ENCODE assay signal across 24 cellular contexts in the genomic region with DNA sequence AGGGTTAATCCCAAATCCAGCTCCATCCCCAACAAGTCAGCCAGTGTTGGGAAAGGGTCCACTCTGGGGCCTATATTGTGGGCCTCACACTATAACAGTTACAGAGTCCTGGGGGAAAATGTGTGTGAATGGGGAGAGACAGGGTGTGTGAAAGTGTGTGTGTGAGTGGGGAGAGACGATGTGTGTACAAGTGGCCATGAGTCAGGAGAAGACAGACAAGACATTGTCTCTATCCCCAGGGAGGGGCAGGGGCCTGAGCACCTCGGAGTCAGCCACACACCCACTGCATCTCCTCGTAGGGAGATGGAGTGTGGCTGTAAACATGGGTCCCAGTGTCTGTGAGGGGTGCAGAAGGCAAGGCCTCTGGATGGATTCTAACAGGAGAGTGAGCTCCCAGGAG. TPM values are rescaled to one million over a fixed set of nuclear protein-coding genes. Genes with fewer than 3 reads are reported as not detected.
DNase-seq lines count a peak whose midpoint lies in the region; ATAC-seq and TF ChIP-seq lines count a peak whose summit lies in the region.
"Had no signal": no experiment of that assay in that cellular context is flagged by ENCODE, and none has a peak within 500 bp of the region (broad histone marks: within the 10 kb centered on the region; RNA-seq: fewer than 3 reads in every experiment).

No MANE protein-coding gene starts in this region.

- POLR2A ChIA-PET in MCF 10A (lab: Yijun Ruan, JAX): no interaction called here

- no peak overlapping the region for H3K27ac Mint-ChIP-seq in MCF 10A (ENCODE audit: low read depth, unreplicated experiment)
- H3K27ac Mint-ChIP-seq: CD4-positive, CD25-positive, alpha-beta regulatory T cell; HFFc6 had no signal

- no peaks in the 10 kb centered on the region for H3K9me3 ChIP-seq in mammary epithelial cell (replicated peaks; ENCODE audit: insufficient read depth, low read length)
- no peaks in the 10 kb centered on the region for H3K9me3 ChIP-seq in esophagus muscularis mucosa
- H3K9me3 ChIP-seq: BE2C, SJCRH30 had no signal

- peaks cover 5% of the 10 kb centered on the region for H3K36me3 Mint-ChIP-seq in MCF 10A (ENCODE audit: insufficient read depth, unreplicated experiment)
- H3K36me3 Mint-ChIP-seq: CD4-positive, CD25-positive, alpha-beta regulatory T cell had no signal

- no peak for TF ChIP-seq POLR2A in esophagus muscularis mucosa (IDR thresholded peaks at IDR 0.05; ENCODE audit: low read depth)

- DNase-seq in mammary epithelial cell (peak; percentile 45), MCF 10A (ENCODE audit: unreplicated experiment) (no peak), caudate nucleus (lab: John Stamatoyannopoulos, UW) (peak in 3 of 61 donors; percentile 8 to 22 (median 16)), islet precursor cell (peak; percentile 65), dorsolateral prefrontal cortex (no peak), esophagus muscularis mucosa (ENCODE audit: extremely low spot score) (no peak), DMS153 treated with DMSO at 0.1 percent for 48 hours (lab: John Stamatoyannopoulos, UW; ENCODE audit: unreplicated experiment) (no peak)
- DNase-seq: 8988T; BE2C; CD4-positive, CD25-positive, alpha-beta regulatory T cell; DMS153; EL; HFFc6; NCI-H1417; NCI-H187; NCI-H2227 treated with DMSO at 0.1 percent for 48 hours; NCI-H510A treated with DMSO at 0.1 percent for 48 hours; SJCRH30 had no signal

- no peaks in the 10 kb centered on the region for H3K79me2 ChIP-seq in mammary epithelial cell (ENCODE audit: insufficient read depth, low read length)

- dilution Hi-C loops in mammary epithelial cell (cut with HindIII; ENCODE audit: low sequenced_read_pairs): no loop called here

- H3K27me3 ChIP-seq in mammary epithelial cell (ENCODE audit: insufficient read depth, low read length) (peaks cover 43% of the 10 kb centered on the region), dorsolateral prefrontal cortex (peaks cover 0 to 29% (median 0%) of the 10 kb centered on the region in 45 donors), esophagus muscularis mucosa (peaks cover 0 to 90% (median 28%) of the 10 kb centered on the region in 4 donors)

- BruUV-seq in mammary epithelial cell (replicated peaks; lab: Mats Ljungman, UMichigan) (no TSS peak), MCF 10A (replicated peaks; lab: Mats Ljungman, UMichigan) (no TSS peak)

- H3K4me2 ChIP-seq in mammary epithelial cell (ENCODE audit: insufficient read depth, low read depth, low read length): no peak overlapping the region
- H3K4me2 ChIP-seq: KMS-11 had no signal

- H4K20me1 ChIP-seq in mammary epithelial cell (ENCODE audit: insufficient read depth, low read length): peaks cover 3% of the 10 kb centered on the region

- WGBS in mammary epithelial cell (ENCODE audit: low coverage, missing lambda C conversion rate): 13% methylated on average over 3 of the region's 3 CpGs
- WGBS in esophagus muscularis mucosa: 61% methylated on average over 3 of the region's 3 CpGs

- no peak for TF ChIP-seq EP300 in esophagus muscularis mucosa (IDR thresholded peaks at IDR 0.05)

- no peaks in the 10 kb centered on the region for H3K9me3 Mint-ChIP-seq in MCF 10A (ENCODE audit: unreplicated experiment)
- H3K9me3 Mint-ChIP-seq: HFFc6 had no signal

- no peak for ATAC-seq in GM21381 (IDR thresholded peaks at IDR 0.05; ENCODE audit: unreplicated experiment)

- no peak overlapping the region for H3K27ac ChIP-seq in mammary epithelial cell (ENCODE audit: insufficient read depth, low read depth, low read length)
- H3K27ac ChIP-seq in caudate nucleus (ENCODE audit: low read depth, low read length): peak overlapping the region; percentile 52
- peak overlapping the region in 22 of 59 donors; percentile 7 to 71 (median 40) for H3K27ac ChIP-seq in dorsolateral prefrontal cortex
- no peak overlapping the region for H3K27ac ChIP-seq in esophagus muscularis mucosa (replicated peaks in 1 of 4)
- H3K27ac ChIP-seq: HL-60, KMS-11, SJCRH30 had no signal

- in situ Hi-C loops in mammary epithelial cell (cut with MboI; ENCODE audit: low sequenced_read_pairs in 2 of 2): no loop called here

- H3K4me3 Mint-ChIP-seq in MCF 10A (ENCODE audit: unreplicated experiment): no peak overlapping the region
- H3K4me3 Mint-ChIP-seq: HFFc6 had no signal

- intact Hi-C loops in mammary epithelial cell (cut with micrococcal nuclease): no loop called here
- intact Hi-C loops in MCF 10A (cut with micrococcal nuclease): no loop called here
- intact Hi-C loops in dorsolateral prefrontal cortex (cut with DNase I): loop anchor here in 1 of 2 donors (5.0 kb wide), 1 partner anchor 110 kb away; no protein-coding TSS in a partner anchor
- intact Hi-C loops in esophagus muscularis mucosa (cut with DNase I): no loop called here

- no peak overlapping the region for H3K4me3 ChIP-seq in mammary epithelial cell (replicated peaks in 1 of 3; ENCODE audit: insufficient read depth in 1 of 3, low read depth in 2 of 3, low read length in 3 of 3)
- no peak overlapping the region for H3K4me3 ChIP-seq in dorsolateral prefrontal cortex
- no peak overlapping the region for H3K4me3 ChIP-seq in esophagus muscularis mucosa
- H3K4me3 ChIP-seq: SJCRH30 had no signal

- H3K9ac ChIP-seq in mammary epithelial cell (ENCODE audit: insufficient read depth, low read length): no peak overlapping the region
- H3K9ac ChIP-seq: KMS-11 had no signal

- TF ChIP-seq CTCF in mammary epithelial cell (conservative IDR thresholded peaks at IDR 0.05 in 1 of 2, IDR thresholded peaks at IDR 0.05 in 1 of 2; ENCODE audit: extremely low read depth in 1 of 2, insufficient read depth in 1 of 2, low read depth in 1 of 2, low read length in 2 of 2): no peak
- TF ChIP-seq CTCF in MCF 10A (IDR thresholded peaks at IDR 0.05; ENCODE audit: unreplicated experiment): no peak
- no peak for TF ChIP-seq CTCF in dorsolateral prefrontal cortex (IDR thresholded peaks at IDR 0.05 in 54 of 56, conservative IDR thresholded peaks at IDR 0.05 in 2 of 56; ENCODE audit: low read depth in 1 of 56, partially characterized antibody in 56 of 56)
- TF ChIP-seq CTCF in esophagus muscularis mucosa (IDR thresholded peaks at IDR 0.05): no peak

- CTCF ChIA-PET in mammary epithelial cell (lab: Charles Lee; ENCODE audit: low non-redundant PET): no interaction called here
- CTCF ChIA-PET in MCF 10A (lab: Yijun Ruan, JAX): interaction anchor here (0.6 to 0.9 kb wide), 3 partner anchors 16 to 91 kb away, joined by 3 to 4 read pairs (median 4); no protein-coding TSS in a partner anchor

- peaks cover 74% of the 10 kb centered on the region for H3K27me3 Mint-ChIP-seq in MCF 10A (ENCODE audit: insufficient read depth, unreplicated experiment)

- peaks cover 2% of the 10 kb centered on the region for H3K4me1 Mint-ChIP-seq in MCF 10A (ENCODE audit: insufficient read depth, unreplicated experiment)

- no peaks in the 10 kb centered on the region for H3K36me3 ChIP-seq in mammary epithelial cell (ENCODE audit: insufficient read depth, low read length)
- H3K36me3 ChIP-seq in esophagus muscularis mucosa: no peaks in the 10 kb centered on the region
- H3K36me3 ChIP-seq: BE2C, SJCRH30 had no signal

- H3K4me1 ChIP-seq in mammary epithelial cell (ENCODE audit: insufficient read depth, low read length) (peaks cover 17% of the 10 kb centered on the region), esophagus muscularis mucosa (peaks cover 21 to 34% (median 26%) of the 10 kb centered on the region in 4 donors)
- H3K4me1 ChIP-seq: BE2C, SJCRH30 had no signal

- H2AFZ ChIP-seq in mammary epithelial cell (ENCODE audit: low read depth, low read length): no peak overlapping the region

RNA-seq across cellular contexts. Expression of a gene that starts 2.9 kb away (rescaled TPM):
- total RNA-seq in mammary epithelial cell (not detected), MCF 10A (2022) (not detected in 2 replicates), dorsolateral prefrontal cortex (10 to 100 TPM in 117 of 120 experiments, 1 to 10 TPM in 3; 8.3 to 43.9 (median 24.7) TPM), esophagus muscularis mucosa (under 1 TPM in 2 of 4 donors, not detected in 2; 0.50 to 0.52 TPM)
- polyA plus RNA-seq in mammary epithelial cell: not detected
- polyA minus RNA-seq in mammary epithelial cell: not detected
- total RNA-seq: CD4-positive, CD25-positive, alpha-beta regulatory T cell; HFFc6; HT1080; SJCRH30 had no signal
- polyA plus RNA-seq: AG04450; CD4-positive, CD25-positive, alpha-beta regulatory T cell had no signal

RNA-seq across cellular contexts. Expression of a gene that starts 57.6 kb away (rescaled TPM):
- total RNA-seq in mammary epithelial cell (not detected), MCF 10A (2022) (not detected in 2 replicates), dorsolateral prefrontal cortex (1 to 10 TPM in 59 of 120 experiments, under 1 TPM in 58, not detected in 3; 0.14 to 4.9 (median 1.0) TPM), esophagus muscularis mucosa (not detected)
- polyA plus RNA-seq in mammary epithelial cell: not detected
- not detected for polyA minus RNA-seq in mammary epithelial cell
- total RNA-seq: CD4-positive, CD25-positive, alpha-beta regulatory T cell; H4; HFFc6; HT1080; SJCRH30 had no signal
- polyA plus RNA-seq: AG04450; CD4-positive, CD25-positive, alpha-beta regulatory T cell had no signal

Comparison
In these comparisons a context has a peak if more than half of its experiments do, and no peak if none do; other contexts are left out.
1. DNase-seq: peak in mammary epithelial cell (single experiment) and islet precursor cell (single experiment); none in MCF 10A (single experiment), dorsolateral prefrontal cortex (0 of 10), esophagus muscularis mucosa (single experiment) and DMS153 treated with DMSO at 0.1 percent for 48 hours (single experiment).